In genomic region chr10:102418612-102419560, GRCh38 we compare ENCODE assay signal across 8 cellular contexts. TPM values are rescaled to one million over a fixed set of nuclear protein-coding genes. Genes with fewer than 3 reads are reported as not detected.
DNase-seq lines count a peak whose midpoint lies in the region; ATAC-seq, FAIRE-seq and TF ChIP-seq lines count a peak whose summit lies in the region.

TSS of gene PSD (minus strand) at chr10:102418785. CDS start at chr10:102417038, 1,747 bp downstream.

- H3K4me3 ChIP-seq in HCT116 (replicated peaks in 1 of 2; ENCODE audit: low read depth in 1 of 2, low read length in 2 of 2) (peak within 1 kb of the TSS; percentile 87 to 94), PC-3 (ENCODE audit: low read length) (peak within 1 kb of the TSS; percentile 88), endothelial cell of umbilical vein (replicated peaks in 1 of 3; ENCODE audit: insufficient read depth in 1 of 3, low read depth in 1 of 3, low read length in 3 of 3) (peak within 1 kb of the TSS in 2 of 3 experiments; percentile 7 to 20), pancreas (peak within 1 kb of the TSS; percentile 59 to 77 (median 74))

- dilution Hi-C loops in endothelial cell of umbilical vein (cut with MboI; ENCODE audit: extremely low pct_ligation_motif_present, low sequenced_read_pairs), result no loop called here

- BruUV-seq in HCT116 (replicated peaks; lab: Mats Ljungman, UMichigan), result no TSS peak
- BruUV-seq in PC-3 (replicated peaks; lab: Mats Ljungman, UMichigan), result no TSS peak
- no TSS peak for BruUV-seq in endothelial cell of umbilical vein (replicated peaks; lab: Mats Ljungman, UMichigan)

- H3K4me2 ChIP-seq in HCT116 (ENCODE audit: low read length) (peak within 1 kb of the TSS; percentile 93), PC-3 (ENCODE audit: low read length) (peak within 1 kb of the TSS; percentile 92), endothelial cell of umbilical vein (ENCODE audit: insufficient read depth, low read length) (peak within 1 kb of the TSS; percentile 63)

- H4K20me1 ChIP-seq in HCT116 (ENCODE audit: insufficient read depth), result no peaks in the 10 kb centered on the region
- no peaks in the 10 kb centered on the region for H4K20me1 ChIP-seq in PC-3 (ENCODE audit: low read length)
- H4K20me1 ChIP-seq in endothelial cell of umbilical vein (replicated peaks; ENCODE audit: control insufficient read depth, extremely low read depth, insufficient read depth, low read length), result no peaks in the 10 kb centered on the region

- H3K9ac ChIP-seq in HCT116 (ENCODE audit: low read length) (peak within 1 kb of the TSS; percentile 87; the same call in 1 of the 2 replicates), PC-3 (ENCODE audit: low read length) (no peak within 1 kb of the TSS), endothelial cell of umbilical vein (replicated peaks; ENCODE audit: extremely low read depth, insufficient read depth, low read length) (no peak within 1 kb of the TSS)

- H3K4me1 ChIP-seq in HCT116 (ENCODE audit: control insufficient read depth in 1 of 2, insufficient read depth in 2 of 2, low read length in 2 of 2) (peaks cover 15 to 33% of the 10 kb centered on the region in 2 experiments; a peak in 3 of 4 replicates), PC-3 (ENCODE audit: insufficient read depth, low read length) (peaks cover 20% of the 10 kb centered on the region), endothelial cell of umbilical vein (ENCODE audit: control insufficient read depth, extremely low read depth, insufficient read depth, low read length) (peaks cover 20% of the 10 kb centered on the region), pancreas (peaks cover 7 to 19% (median 12%) of the 10 kb centered on the region in 3 donors)

- H3K36me3 ChIP-seq in HCT116 (ENCODE audit: control insufficient read depth in 1 of 2, insufficient read depth in 2 of 2, low read length in 2 of 2) (peaks cover 0 to 10% of the 10 kb centered on the region in 2 experiments; a peak in 1 of 4 replicates), PC-3 (ENCODE audit: low read depth, low read length) (0 out of 2 replicates have a peak, but pooled peaks cover 4% of the 10 kb centered on the region), endothelial cell of umbilical vein (ENCODE audit: control insufficient read depth in 2 of 2, extremely low read depth in 1 of 2, insufficient read depth in 2 of 2, low read length in 2 of 2) (peaks cover 0 to 9% of the 10 kb centered on the region in 2 experiments), pancreas (peaks cover 0 to 4% (median 0%) of the 10 kb centered on the region in 3 donors)

- H3K9me3 ChIP-seq in HCT116 (ENCODE audit: control insufficient read depth in 1 of 2, insufficient read depth in 1 of 2, low read depth in 1 of 2, low read length in 2 of 2) (no peaks in the 10 kb centered on the region), PC-3 (ENCODE audit: low read length) (no peaks in the 10 kb centered on the region), endothelial cell of umbilical vein (replicated peaks; ENCODE audit: control insufficient read depth, insufficient read depth, low read length) (no peaks in the 10 kb centered on the region), pancreas (no peaks in the 10 kb centered on the region)

- peak within 1 kb of the TSS; percentile 97 for H3K27ac ChIP-seq in 22Rv1
- no peak within 1 kb of the TSS for H3K27ac ChIP-seq in HCT116 (ENCODE audit: low read depth, low read length)
- H3K27ac ChIP-seq in PC-3 (ENCODE audit: low read length), result no peak within 1 kb of the TSS
- no peak within 1 kb of the TSS for H3K27ac ChIP-seq in endothelial cell of umbilical vein (ENCODE audit: insufficient read depth, low read depth, low read length)
- no peak within 1 kb of the TSS for H3K27ac ChIP-seq in pancreas

- no peak for TF ChIP-seq RAD21 in HCT116 (IDR thresholded peaks at IDR 0.05; ENCODE audit: low read depth)

- no peaks in the 10 kb centered on the region for H3K27me3 ChIP-seq in HCT116 (ENCODE audit: insufficient read depth, low read length)
- H3K27me3 ChIP-seq in PC-3 (ENCODE audit: low read length), result no peaks in the 10 kb centered on the region
- H3K27me3 ChIP-seq in endothelial cell of umbilical vein (ENCODE audit: control insufficient read depth in 2 of 2, insufficient read depth in 2 of 2, low read length in 2 of 2), result peaks cover 3 to 7% of the 10 kb centered on the region in 2 experiments
- peaks cover 0 to 6% (median 0%) of the 10 kb centered on the region in 4 donors for H3K27me3 ChIP-seq in pancreas

- CTCF ChIA-PET in HCT116 (lab: Charles Lee), result interaction anchor here (1.3 to 4.7 kb wide), 7 partner anchors 13 to 249 kb away, joined by 4 to 98 read pairs (median 36); partner anchors contain the start of genes CUEDC2 and SUFU
- CTCF ChIA-PET in PC-3 (lab: Charles Lee), result no interaction called here
- CTCF ChIA-PET in endothelial cell of umbilical vein (lab: Charles Lee), result interaction anchor here (4.2 to 6.3 kb wide), 3 partner anchors 13 to 249 kb away, joined by 25 to 51 read pairs (median 37); partner anchors contain the start of gene CUEDC2

- H3K79me2 ChIP-seq in HCT116 (ENCODE audit: insufficient read depth, low read length) (peaks cover 11% of the 10 kb centered on the region), PC-3 (ENCODE audit: low read length) (peaks cover 11% of the 10 kb centered on the region; the same call in 1 of the 2 replicates), endothelial cell of umbilical vein (ENCODE audit: control insufficient read depth, insufficient read depth, low read length) (no peaks in the 10 kb centered on the region)

- TF ChIP-seq CTCF in 22Rv1 (IDR thresholded peaks at IDR 0.05), result no peak
- TF ChIP-seq CTCF in HCT116 (IDR thresholded peaks at IDR 0.05 in 2 of 3, conservative IDR thresholded peaks at IDR 0.05 in 1 of 3; ENCODE audit: borderline replicate concordance in 1 of 3, insufficient read depth in 1 of 3, low read depth in 2 of 3, low read length in 2 of 3), result no peak
- TF ChIP-seq CTCF in PC-3 (conservative IDR thresholded peaks at IDR 0.05; ENCODE audit: low read depth, low read length), result no peak
- TF ChIP-seq CTCF in endothelial cell of umbilical vein (IDR thresholded peaks at IDR 0.05; ENCODE audit: extremely low read depth in 1 of 2, insufficient read depth in 1 of 2, low read depth in 1 of 2, low read length in 2 of 2), result no peak
- no peak for TF ChIP-seq CTCF in pancreas (IDR thresholded peaks at IDR 0.05)

- TF ChIP-seq POLR2A in HCT116 (IDR thresholded peaks at IDR 0.05; ENCODE audit: borderline replicate concordance, extremely low read depth, insufficient read depth, insufficient read length), result no peak
- no peak for TF ChIP-seq POLR2A in endothelial cell of umbilical vein (IDR thresholded peaks at IDR 0.05; ENCODE audit: low read depth, low read length)

- DNase-seq in HCT116 (ENCODE audit: low read depth, low spot score), result no peak
- no peak for DNase-seq in PC-3
- DNase-seq in endothelial cell of umbilical vein (ENCODE audit: low read depth, low spot score), result no peak
- peak in 2 of 6 donors; percentile 35 to 57 for DNase-seq in pancreas
- DNase-seq in stimulated activated CD4-positive, alpha-beta T cell treated with anti-CD3 and anti-CD28 coated beads, Interleukin-2, amount 100 ng/mL, for 48 hours, result no peak

- POLR2A ChIA-PET in HCT116 (lab: Charles Lee) (interaction anchor here (4.1 to 4.2 kb wide), 2 partner anchors 12 to 31 kb away, joined by 22 to 47 read pairs; partner anchors contain the start of genes C10orf95 and CUEDC2), PC-3 (lab: Charles Lee; ENCODE audit: unreplicated experiment) (no interaction called here), endothelial cell of umbilical vein (lab: Charles Lee) (no interaction called here)

- H3K9me2 ChIP-seq in HCT116 (ENCODE audit: insufficient read depth), result no peaks in the 10 kb centered on the region
- no peaks in the 10 kb centered on the region for H3K9me2 ChIP-seq in PC-3 (replicated peaks; ENCODE audit: low read length)

- intact Hi-C loops in HCT116 (cut with micrococcal nuclease), result no loop called here
- intact Hi-C loops in PC-3 (cut with micrococcal nuclease), result no loop called here
- intact Hi-C loops in endothelial cell of umbilical vein (cut with micrococcal nuclease), result no loop called here
- intact Hi-C loops in pancreas (cut with DNase I), result no loop called here

- RAD21 ChIA-PET in HCT116 (lab: Charles Lee; ENCODE audit: low non-redundant PET in 1 of 2, low total read pairs in 2 of 2, uncharacterized antibody in 2 of 2, unreplicated experiment in 2 of 2), result interaction anchor here in 1 of 2 experiments (1.0 kb wide), 1 partner anchor 189 kb away, joined by 3 read pairs; no protein-coding TSS in a partner anchor

- no peaks in the 10 kb centered on the region for H3K9me1 ChIP-seq in endothelial cell of umbilical vein (replicated peaks; ENCODE audit: control insufficient read depth, extremely low read depth, insufficient read depth, low read length)

- ATAC-seq in HCT116 (no peak), PC-3 (no peak), pancreas (no peak), GM21367 (IDR thresholded peaks at IDR 0.05; ENCODE audit: unreplicated experiment) (no peak), HG02678 (IDR thresholded peaks at IDR 0.05; ENCODE audit: unreplicated experiment) (no peak)

- H3F3A ChIP-seq in PC-3 (ENCODE audit: low read length, unreplicated experiment), result no peaks in the 10 kb centered on the region

- WGBS in pancreas, 2 donors, result 4% methylated on average over 42 to 54 of the region's 54 CpGs

- no peak for FAIRE-seq in endothelial cell of umbilical vein (lab: Jason Lieb, UNC)
- FAIRE-seq in pancreas (lab: Jason Lieb, UNC), result no peak

- H2AFZ ChIP-seq in HCT116 (ENCODE audit: low read depth, low read length, poor library complexity, severe bottlenecking), result peak within 1 kb of the TSS; percentile 70
- peak within 1 kb of the TSS; percentile 89 for H2AFZ ChIP-seq in PC-3 (ENCODE audit: low read length)
- peak within 1 kb of the TSS; percentile 5 for H2AFZ ChIP-seq in endothelial cell of umbilical vein (ENCODE audit: low read depth, low read length)

TF ChIP-seq in HCT116, 20 proteins besides CTCF, POLR2A, EP300 and RAD21 (continues in another document):
- TF ChIP-seq TCF7L2 (IDR thresholded peaks at IDR 0.05; ENCODE audit: borderline replicate concordance, extremely low read depth, insufficient read depth, insufficient read length), result no peak

TF ChIP-seq in endothelial cell of umbilical vein, 7 proteins besides CTCF, POLR2A, EP300 and RAD21 (continues in another document):
- no peak for TF ChIP-seq EZH2 (IDR thresholded peaks at IDR 0.05; ENCODE audit: borderline replicate concordance, low read depth, low read length, severe bottlenecking)

RNA-seq across cellular contexts. Expression of gene PSD, which starts in this region (rescaled TPM):
- total RNA-seq in HCT116 (2021; ENCODE audit: unreplicated experiment), result 9.7 TPM
- 8.5 and 8.7 TPM in 2 replicates for polyA plus RNA-seq in HCT116 (2012)
- 0.22 and 0.23 TPM in 2 replicates for total RNA-seq in PC-3 (2014; rRNA removed)
- total RNA-seq in endothelial cell of umbilical vein, result 0.18 and 0.40 TPM in 2 replicates
- polyA plus RNA-seq in endothelial cell of umbilical vein, result 0.08 and 0.10 TPM in 2 replicates
- 0.07 TPM in 1 of 2 replicates, not detected in the other for polyA plus RNA-seq in endothelial cell of umbilical vein (2011; cell fraction: cytosol; rRNA removed)
- 0.24 and 0.29 TPM in 2 replicates for polyA plus RNA-seq in endothelial cell of umbilical vein (2011; cell fraction: nucleus; rRNA removed)
- 0.86 and 2.6 TPM in 2 replicates for polyA plus RNA-seq in endothelial cell of umbilical vein (2012)
- not detected in 2 replicates for polyA minus RNA-seq in endothelial cell of umbilical vein
- not detected for polyA minus RNA-seq in endothelial cell of umbilical vein (2011; cell fraction: cytosol; rRNA and poly(A)+ RNA removed)
- 0.29 TPM in 1 of 2 replicates, not detected in the other for polyA minus RNA-seq in endothelial cell of umbilical vein (2011; cell fraction: nucleus; rRNA and poly(A)+ RNA removed)
- total RNA-seq in pancreas, result 1 to 10 TPM; 2.1 to 5.8 (median 4.0) TPM
- 10 to 100 TPM; 13.5 to 30.9 TPM for polyA plus RNA-seq in pancreas

Comparison
In these comparisons a context has a peak if more than half of its experiments do, and no peak if none do; other contexts are left out.
1. RNA of gene PSD (polyA plus RNA-seq): 13.5 to 30.9 TPM in pancreas; 0.07 to 2.6 TPM in endothelial cell of umbilical vein; every median in the first group is over 4 times any median in the second.
2. H2AFZ ChIP-seq: peak in every context shown above with its lines; median percentile 89 in PC-3; 70 in HCT116; 5 in endothelial cell of umbilical vein.
3. H3K4me3 ChIP-seq: peak in every context shown above with its lines; median percentile 90 in HCT116; 88 in PC-3; 74 in pancreas; 14 in endothelial cell of umbilical vein.
4. Peak in every context shown above with its lines, with median percentiles within 50 percentile points of each other: H3K4me2 ChIP-seq.